Comparison of ENCODE assay signal across 2 cellular contexts in the genomic region with DNA sequence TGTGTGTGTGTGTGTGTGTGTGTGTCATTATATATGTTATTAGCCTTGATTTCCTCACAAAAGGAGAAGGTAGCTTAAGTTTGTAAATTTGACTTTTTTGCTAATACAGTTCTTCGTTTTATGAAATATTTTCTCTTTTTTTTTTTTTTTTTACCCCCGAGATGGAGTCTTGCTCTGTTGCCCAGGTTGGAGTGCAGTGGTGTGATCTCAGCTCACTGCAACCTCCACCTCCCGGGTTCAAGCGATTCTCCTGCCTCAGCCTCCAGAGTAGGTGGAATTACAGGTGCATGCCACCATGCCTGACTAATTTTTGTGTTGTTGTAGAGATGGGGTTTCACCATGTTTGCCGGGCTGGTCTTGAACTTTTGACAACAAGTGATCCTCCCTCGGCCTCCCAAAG.
TF ChIP-seq lines count a peak whose summit lies in the region.

No MANE protein-coding gene starts in this region.

TF ChIP-seq in K562, 482 proteins besides CTCF, POLR2A, EP300 and RAD21:
- TF ChIP-seq ZNF121 (CRISPR knock-in tag; conservative IDR thresholded peaks at IDR 0.05) = 0 out of 2 replicates have a peak, but pooled peaks have one; percentile 24

TF ChIP-seq in HepG2, 621 proteins besides CTCF, POLR2A, EP300 and RAD21:
- peak; percentile 55; the same call in 1 of the 2 replicates for TF ChIP-seq ZNF121 (CRISPR knock-in tag; IDR thresholded peaks at IDR 0.05)
- TF ChIP-seq, protein P1, sequence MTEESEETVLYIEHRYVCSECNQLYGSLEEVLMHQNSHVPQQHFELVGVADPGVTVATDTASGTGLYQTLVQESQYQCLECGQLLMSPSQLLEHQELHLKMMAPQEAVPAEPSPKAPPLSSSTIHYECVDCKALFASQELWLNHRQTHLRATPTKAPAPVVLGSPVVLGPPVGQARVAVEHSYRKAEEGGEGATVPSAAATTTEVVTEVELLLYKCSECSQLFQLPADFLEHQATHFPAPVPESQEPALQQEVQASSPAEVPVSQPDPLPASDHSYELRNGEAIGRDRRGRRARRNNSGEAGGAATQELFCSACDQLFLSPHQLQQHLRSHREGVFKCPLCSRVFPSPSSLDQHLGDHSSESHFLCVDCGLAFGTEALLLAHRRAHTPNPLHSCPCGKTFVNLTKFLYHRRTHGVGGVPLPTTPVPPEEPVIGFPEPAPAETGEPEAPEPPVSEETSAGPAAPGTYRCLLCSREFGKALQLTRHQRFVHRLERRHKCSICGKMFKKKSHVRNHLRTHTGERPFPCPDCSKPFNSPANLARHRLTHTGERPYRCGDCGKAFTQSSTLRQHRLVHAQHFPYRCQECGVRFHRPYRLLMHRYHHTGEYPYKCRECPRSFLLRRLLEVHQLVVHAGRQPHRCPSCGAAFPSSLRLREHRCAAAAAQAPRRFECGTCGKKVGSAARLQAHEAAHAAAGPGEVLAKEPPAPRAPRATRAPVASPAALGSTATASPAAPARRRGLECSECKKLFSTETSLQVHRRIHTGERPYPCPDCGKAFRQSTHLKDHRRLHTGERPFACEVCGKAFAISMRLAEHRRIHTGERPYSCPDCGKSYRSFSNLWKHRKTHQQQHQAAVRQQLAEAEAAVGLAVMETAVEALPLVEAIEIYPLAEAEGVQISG (CRISPR knock-in tag; IDR thresholded peaks at IDR 0.05) = 0 out of 2 replicates have a peak, but pooled peaks have one; percentile 20
